In genomic region chr10:63837043-63837442, GRCh38 we compare ENCODE assay signal across 23 cellular contexts.
"Had no signal": no experiment of that assay in that cellular context is flagged by ENCODE, and none has a peak within 500 bp of the region (broad histone marks: within the 10 kb centered on the region; RNA-seq: fewer than 3 reads in every experiment).

No MANE protein-coding gene starts in this region.

- H3K4me1 ChIP-seq: esophagus muscularis mucosa, foreskin keratinocyte, heart right ventricle, left lung, lower lobe of right lung had no signal

- DNase-seq: dermis blood vessel endothelial cell; dorsolateral prefrontal cortex; effector CD4-positive, alpha-beta T cell; effector memory CD4-positive, alpha-beta T cell; foreskin keratinocyte; glutamatergic neuron; head of caudate nucleus; heart right ventricle; hippocampal formation; left cardiac atrium; left lung; left ventricle myocardium superior; lower lobe of right lung; mesenchymal stem cell; mucosa of descending colon; naive B cell; naive thymus-derived CD8-positive, alpha-beta T cell had no signal

- ATAC-seq: foreskin keratinocyte; heart right ventricle; left cardiac atrium; left lung; left ventricle myocardium superior; lower lobe of right lung; mucosa of descending colon; naive thymus-derived CD8-positive, alpha-beta T cell had no signal

- H3K36me3 ChIP-seq: esophagus muscularis mucosa, heart right ventricle, left lung, lower lobe of right lung had no signal

- H3K27me3 ChIP-seq: esophagus muscularis mucosa had no signal

- H3K27ac ChIP-seq: coronary artery, dorsolateral prefrontal cortex, esophagus muscularis mucosa, foreskin keratinocyte, heart right ventricle, left lung, lower lobe of right lung had no signal

- H3K4me3 ChIP-seq: coronary artery, dorsolateral prefrontal cortex, esophagus muscularis mucosa, heart right ventricle, left lung, lower lobe of right lung, mucosa of descending colon had no signal

- H3K9me3 ChIP-seq: esophagus muscularis mucosa, heart right ventricle, left lung, lower lobe of right lung, mucosa of descending colon had no signal

- FAIRE-seq: endothelial cell of umbilical vein, frontal cortex, islet of Langerhans, keratinocyte had no signal
